Comparison of ENCODE assay signal across 22 cellular contexts in genomic region chr5:149597618-149598017, GRCh38.
"Had no signal": no experiment of that assay in that cellular context is flagged by ENCODE, and none has a peak within 500 bp of the region (broad histone marks: within the 10 kb centered on the region; RNA-seq: fewer than 3 reads in every experiment).

No MANE protein-coding gene starts in this region.

- H3K9me3 ChIP-seq: esophagus muscularis mucosa, mucosa of descending colon, tibial nerve had no signal

- ATAC-seq: activated T-cell treated with anti-CD3 and anti-CD28 coated beads, Interleukin-2, amount 50 U/mL, for 4 hours had no signal

- H3K27ac Mint-ChIP-seq: activated CD4-positive, alpha-beta memory T cell treated with anti-CD3 and anti-CD28 coated beads, Interleukin-2, amount 10 ng/mL, durations not matched to agents 7 days and 5 days; activated naive CD4-positive, alpha-beta T cell treated with anti-CD3 and anti-CD28 coated beads for 36 hours; brain had no signal

- H3K4me3 Mint-ChIP-seq: activated CD4-positive, alpha-beta memory T cell treated with anti-CD3 and anti-CD28 coated beads, Interleukin-2, amount 10 ng/mL, durations not matched to agents 7 days and 5 days; activated naive CD4-positive, alpha-beta T cell treated with anti-CD3 and anti-CD28 coated beads for 36 hours; activated T-cell treated with anti-CD3 and anti-CD28 coated beads, Interleukin-2, amount 50 U/mL, for 4 hours; brain; memory B cell; neural crest cell had no signal

- H3K4me1 Mint-ChIP-seq: neural crest cell had no signal

- H3K9ac ChIP-seq: parathyroid adenoma had no signal

- H3K36me3 Mint-ChIP-seq: naive B cell had no signal

- H3K9me3 Mint-ChIP-seq: activated CD4-positive, alpha-beta memory T cell treated with anti-CD3 and anti-CD28 coated beads, Interleukin-2, amount 10 ng/mL, durations not matched to agents 7 days and 5 days; activated naive CD4-positive, alpha-beta T cell treated with anti-CD3 and anti-CD28 coated beads for 36 hours; activated T-cell treated with anti-CD3 and anti-CD28 coated beads, Interleukin-2, amount 50 U/mL, for 4 hours; brain; neural crest cell had no signal

- H3K27me3 ChIP-seq: esophagus muscularis mucosa, tibial nerve had no signal

- H2AFZ ChIP-seq: parathyroid adenoma had no signal

- H3K27me3 Mint-ChIP-seq: memory B cell, naive B cell had no signal

- DNase-seq: activated CD4-positive, alpha-beta memory T cell treated with anti-CD3 and anti-CD28 coated beads, Interleukin-2, amount 10 ng/mL, durations not matched to agents 7 days and 5 days; activated CD4-positive, alpha-beta T cell treated with anti-CD3 and anti-CD28 coated beads for 48 hours; activated CD4-positive, CD25-positive, alpha-beta regulatory T cell; activated naive CD4-positive, alpha-beta T cell treated with anti-CD3 and anti-CD28 coated beads for 36 hours; activated T-cell treated with anti-CD3 and anti-CD28 coated beads, Interleukin-2, amount 50 U/mL, for 4 hours; anterior cingulate cortex; central memory CD4-positive, alpha-beta T cell; hippocampal formation; left colon; mucosa of descending colon; naive B cell; stimulated activated CD4-positive, alpha-beta T cell treated with anti-CD3 and anti-CD28 coated beads, Interleukin-12 subunit alpha, Interleukin-12 subunit beta, amount 100 ng/mL, for 4 hours; stimulated activated CD4-positive, alpha-beta T cell treated with anti-CD3 and anti-CD28 coated beads, Interleukin-1b, Interleukin-23, amount 100 ng/mL, for 48 hours; stimulated activated CD8-positive, alpha-beta memory T cell treated with anti-CD3 and anti-CD28 coated beads, Interleukin-4, amount 100 ng/mL, for 48 hours; stimulated activated naive CD4-positive, alpha-beta T cell; T1000 had no signal

- H3K27ac ChIP-seq: parathyroid adenoma had no signal

- H3K4me3 ChIP-seq: esophagus muscularis mucosa, mucosa of descending colon, tibial nerve had no signal
